ENCODE assay signal across 8 cellular contexts in the genomic region with DNA sequence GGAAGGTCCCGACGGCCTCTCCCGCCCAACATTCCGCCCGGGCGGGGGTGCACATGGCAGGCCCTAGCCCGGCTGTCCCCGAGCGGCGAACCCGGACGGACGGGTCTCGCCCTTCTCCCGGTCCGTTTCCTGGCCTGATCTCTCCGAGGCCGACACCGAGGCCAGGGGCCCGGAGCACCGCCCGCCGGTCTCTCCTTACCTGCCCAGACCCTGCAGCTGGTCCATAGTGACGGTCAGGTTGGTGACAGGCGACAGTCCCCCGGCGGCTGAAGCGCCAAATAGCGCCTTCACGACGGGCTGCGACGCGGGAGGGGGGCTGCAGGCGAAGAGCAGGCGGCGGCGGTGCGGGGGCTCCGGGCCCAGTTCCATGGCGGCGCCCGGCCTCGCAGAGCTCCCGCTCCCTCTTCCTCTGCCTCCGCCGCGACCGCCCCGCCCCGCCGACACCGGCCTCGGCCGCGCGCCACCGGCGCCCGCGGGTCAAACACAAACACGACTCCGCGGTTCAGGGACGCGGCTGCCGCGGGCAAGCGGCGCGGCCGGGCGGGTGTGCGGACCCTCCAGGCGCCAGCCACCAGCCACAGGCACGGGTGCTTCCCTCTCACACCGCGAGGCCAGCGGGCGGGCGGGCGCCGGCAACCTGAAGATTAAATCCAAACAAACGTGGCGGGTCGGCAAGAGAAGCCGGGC. TPM values are rescaled to one million over a fixed set of nuclear protein-coding genes. Genes with fewer than 3 reads are reported as not detected.
DNase-seq lines count a peak whose midpoint lies in the region; ATAC-seq and TF ChIP-seq lines count a peak whose summit lies in the region.

No MANE protein-coding gene starts in this region.

- intact Hi-C loops in IMR-90 (cut with micrococcal nuclease) = no loop called here
- intact Hi-C loops in activated T-helper 2 cell treated with anti-CD3 and anti-CD28 coated beads, Interferon-gamma antibody, Interleukin-2, Interleukin-4, amounts not matched to agents 10 μg/mL and 5 μg/mL and 100 μg/mL, durations not matched to agents 14 hours and 24 hours and 36 hours (cut with micrococcal nuclease) = loop anchor here (1.0 to 5.0 kb wide), 4 partner anchors 54 to 470 kb away; a partner anchor contains a TSS
- intact Hi-C loops in left ventricle myocardium superior (cut with micrococcal nuclease) = no loop called here

- H3K9me1 ChIP-seq in IMR-90 (ENCODE audit: insufficient read depth, low read length) = peaks cover 3% of the 10 kb centered on the region; the same call in 1 of the 2 replicates

- no peaks in the 10 kb centered on the region for H3K9me3 Mint-ChIP-seq in activated T-helper 2 cell treated with anti-CD3 and anti-CD28 coated beads, Interferon-gamma antibody, Interleukin-2, Interleukin-4, amounts not matched to agents 10 μg/mL and 5 μg/mL and 100 μg/mL, durations not matched to agents 14 hours and 24 hours and 36 hours

- no peak overlapping the region for H2BK5ac ChIP-seq in IMR-90 (ENCODE audit: low read depth, low read length, poor library complexity, severe bottlenecking)

- H3K9ac ChIP-seq in IMR-90 (ENCODE audit: low read depth, low read length) = peak overlapping the region; percentile 56

- H3K4ac ChIP-seq in IMR-90 (ENCODE audit: low read depth, low read length) = peak overlapping the region; percentile 56

- no peak overlapping the region for H4K91ac ChIP-seq in IMR-90 (ENCODE audit: insufficient read depth, low read depth, low read length)

- no peak for TF ChIP-seq RAD21 in IMR-90 (IDR thresholded peaks at IDR 0.05; ENCODE audit: low read length)

- peaks cover 24% of the 10 kb centered on the region for H3K4me1 Mint-ChIP-seq in activated T-helper 2 cell treated with anti-CD3 and anti-CD28 coated beads, Interferon-gamma antibody, Interleukin-2, Interleukin-4, amounts not matched to agents 10 μg/mL and 5 μg/mL and 100 μg/mL, durations not matched to agents 14 hours and 24 hours and 36 hours (ENCODE audit: low read depth)

- dilution Hi-C loops in IMR-90 (cut with HindIII; ENCODE audit: low sequenced_read_pairs, unreplicated experiment) = no loop called here

- CTCF ChIA-PET in IMR-90 (lab: Yijun Ruan, JAX) = interaction anchor here (1.8 kb wide), 1 partner anchor 248 kb away, joined by 6 read pairs; no protein-coding TSS in a partner anchor

- peaks cover 14 to 24% of the 10 kb centered on the region in 2 experiments for H3K79me1 ChIP-seq in IMR-90 (ENCODE audit: low read depth in 1 of 2, low read length in 2 of 2)

- H4K8ac ChIP-seq in IMR-90 (ENCODE audit: low read depth in 2 of 2, low read length in 2 of 2) = peak overlapping the region in 1 of 2 experiments; percentile 44; a peak in 1 of 4 replicates

- POLR2A ChIA-PET in IMR-90 (lab: Charles Lee; ENCODE audit: unreplicated experiment) = no interaction called here

- DNase-seq in GM10266 (ENCODE audit: extremely low spot score) = peak; percentile 46
- no peak for DNase-seq in IMR-90
- no peak for DNase-seq in activated T-helper 2 cell treated with anti-CD3 and anti-CD28 coated beads, Interferon-gamma antibody, Interleukin-2, Interleukin-4, amounts not matched to agents 10 μg/mL and 5 μg/mL and 100 μg/mL, durations not matched to agents 14 hours and 24 hours and 36 hours (ENCODE audit: low spot score)
- DNase-seq in left ventricle myocardium superior = peak; percentile 66
- peak; percentile 67 for DNase-seq in retina
- no peak for DNase-seq in NCI-H446 treated with DMSO at 0.1 percent for 48 hours (lab: John Stamatoyannopoulos, UW)
- DNase-seq in NCI-H2107 treated with DMSO at 0.1 percent for 48 hours (lab: John Stamatoyannopoulos, UW; ENCODE audit: unreplicated experiment) = no peak

- peaks cover 45% of the 10 kb centered on the region for H3K36me3 Mint-ChIP-seq in activated T-helper 2 cell treated with anti-CD3 and anti-CD28 coated beads, Interferon-gamma antibody, Interleukin-2, Interleukin-4, amounts not matched to agents 10 μg/mL and 5 μg/mL and 100 μg/mL, durations not matched to agents 14 hours and 24 hours and 36 hours (ENCODE audit: low read depth)

- H3K18ac ChIP-seq in IMR-90 (ENCODE audit: low read depth, low read length) = no peak overlapping the region

- no peaks in the 10 kb centered on the region for H3K9me3 ChIP-seq in IMR-90 (ENCODE audit: control insufficient read depth, insufficient read depth, low read length)

- no peaks in the 10 kb centered on the region for H3K27me3 Mint-ChIP-seq in activated T-helper 2 cell treated with anti-CD3 and anti-CD28 coated beads, Interferon-gamma antibody, Interleukin-2, Interleukin-4, amounts not matched to agents 10 μg/mL and 5 μg/mL and 100 μg/mL, durations not matched to agents 14 hours and 24 hours and 36 hours (ENCODE audit: low read depth)

- ATAC-seq in GM21576 (IDR thresholded peaks at IDR 0.05; ENCODE audit: unreplicated experiment) = peak; percentile 16
- ATAC-seq in IMR-90 (ENCODE audit: low read depth) = peak; percentile 50
- peak; percentile 49 for ATAC-seq in left ventricle myocardium superior

- no peak for TF ChIP-seq CTCF in GM10266 (IDR thresholded peaks at IDR 0.05; ENCODE audit: control insufficient read depth, insufficient read depth, low read depth, missing control alignments)
- no peak for TF ChIP-seq CTCF in IMR-90 (conservative IDR thresholded peaks at IDR 0.05; ENCODE audit: low read depth, low read length)

- H3K23ac ChIP-seq in IMR-90 (ENCODE audit: low read depth, low read length) = peak overlapping the region; percentile 68; the same call in 1 of the 2 replicates

- peak overlapping the region; percentile 86 for H3K27ac Mint-ChIP-seq in activated T-helper 2 cell treated with anti-CD3 and anti-CD28 coated beads, Interferon-gamma antibody, Interleukin-2, Interleukin-4, amounts not matched to agents 10 μg/mL and 5 μg/mL and 100 μg/mL, durations not matched to agents 14 hours and 24 hours and 36 hours

- H3K4me3 ChIP-seq in IMR-90 (ENCODE audit: insufficient read depth, low read depth, low read length) = peak overlapping the region; percentile 67

- H3K4me1 ChIP-seq in IMR-90 (ENCODE audit: control insufficient read depth, insufficient read depth, low read length) = peaks cover 2% of the 10 kb centered on the region; the same call in 1 of the 2 replicates

- H2AK5ac ChIP-seq in IMR-90 (ENCODE audit: low read depth, low read length) = no peak overlapping the region

- no peak overlapping the region for H2BK120ac ChIP-seq in IMR-90 (ENCODE audit: low read depth, low read length)

- H3K4me2 ChIP-seq in IMR-90 (ENCODE audit: low read depth, low read length) = peak overlapping the region; percentile 70

- WGBS in IMR-90 (ENCODE audit: extremely low coverage in 2 of 2, insufficient read length in 1 of 2), 2 experiments = 0% methylated on average over 69 of the region's 87 CpGs; no CpG with 5 or more reads in 1 of the 2 experiments

- peak overlapping the region; percentile 54; the same call in 1 of the 2 replicates for H3K27ac ChIP-seq in IMR-90 (ENCODE audit: insufficient read depth, low read length)

- peak overlapping the region; percentile 49 for H3K56ac ChIP-seq in IMR-90 (ENCODE audit: extremely low read depth, insufficient read depth, low read length)

- no peak for TF ChIP-seq POLR2A in IMR-90 (IDR thresholded peaks at IDR 0.05; ENCODE audit: low read depth, low read length)

- peak overlapping the region; percentile 92 for H3K4me3 Mint-ChIP-seq in activated T-helper 2 cell treated with anti-CD3 and anti-CD28 coated beads, Interferon-gamma antibody, Interleukin-2, Interleukin-4, amounts not matched to agents 10 μg/mL and 5 μg/mL and 100 μg/mL, durations not matched to agents 14 hours and 24 hours and 36 hours (ENCODE audit: low read depth)

- peak overlapping the region; percentile 76 for H3K14ac ChIP-seq in IMR-90 (replicated peaks; ENCODE audit: low read depth, low read length)

- no peak overlapping the region for H2BK20ac ChIP-seq in IMR-90 (ENCODE audit: low read depth, low read length)

- H4K5ac ChIP-seq in IMR-90 (ENCODE audit: low read depth, low read length) = no peak overlapping the region

- no TSS peak for BruUV-seq in IMR-90 (replicated peaks; lab: Mats Ljungman, UMichigan)

- peak overlapping the region; percentile 92 for H2AFZ ChIP-seq in IMR-90 (replicated peaks; ENCODE audit: low read length, poor library complexity)

- in situ Hi-C loops in IMR-90 (cut with MboI; ENCODE audit: low sequenced_read_pairs) = no loop called here

- no peaks in the 10 kb centered on the region for H3K27me3 ChIP-seq in IMR-90 (ENCODE audit: control insufficient read depth, insufficient read depth, low read length)

- H2AK9ac ChIP-seq in IMR-90 (replicated peaks; ENCODE audit: low read depth, low read length, poor library complexity) = peak overlapping the region; percentile 79

- no peak overlapping the region for H2BK15ac ChIP-seq in IMR-90 (ENCODE audit: low read depth, low read length)

- no peaks in the 10 kb centered on the region for H4K20me1 ChIP-seq in IMR-90 (ENCODE audit: insufficient read depth, low read length)

- peaks cover 4% of the 10 kb centered on the region for H3K36me3 ChIP-seq in IMR-90 (ENCODE audit: control insufficient read depth, insufficient read depth, low read length)

TF ChIP-seq in IMR-90, 13 proteins besides CTCF, POLR2A, EP300 and RAD21 (continues in another document):
- no peak for TF ChIP-seq FOS (IDR thresholded peaks at IDR 0.05; ENCODE audit: low read depth, low read length)

RNA-seq across cellular contexts. Expression of a gene that starts 0.5 kb away (rescaled TPM):
- 9.7 and 10.6 TPM in 2 replicates for total RNA-seq in IMR-90 (2012; rRNA removed)
- 4.2 and 4.7 TPM in 2 replicates for polyA plus RNA-seq in IMR-90 (2012; rRNA removed)
- polyA plus RNA-seq in IMR-90 (2012; cell fraction: cytosol; rRNA removed) = 1.9 and 3.2 TPM in 2 replicates
- 2.5 and 4.3 TPM in 2 replicates for polyA plus RNA-seq in IMR-90 (2012; cell fraction: nucleus; rRNA removed; ENCODE audit: low replicate concordance)
- 39.1 and 40.5 TPM in 2 replicates for total RNA-seq in activated T-helper 2 cell treated with anti-CD3 and anti-CD28 coated beads, Interferon-gamma antibody, Interleukin-2, Interleukin-4, amounts not matched to agents 10 μg/mL and 5 μg/mL and 100 μg/mL, durations not matched to agents 14 hours and 24 hours and 36 hours
- total RNA-seq in left ventricle myocardium superior = 0.77 TPM

RNA-seq across cellular contexts. Expression of a gene that starts 35.6 kb away (rescaled TPM):
- total RNA-seq in IMR-90 (2012; rRNA removed) (not detected in 2 replicates), left ventricle myocardium superior (not detected)
- not detected in 2 replicates for polyA plus RNA-seq in IMR-90 (2012; rRNA removed)
- not detected in 2 replicates for polyA plus RNA-seq in IMR-90 (2012; cell fraction: cytosol; rRNA removed)
- polyA plus RNA-seq in IMR-90 (2012; cell fraction: nucleus; rRNA removed; ENCODE audit: low replicate concordance) = not detected in 2 replicates
- not detected in 2 replicates for total RNA-seq in activated T-helper 2 cell treated with anti-CD3 and anti-CD28 coated beads, Interferon-gamma antibody, Interleukin-2, Interleukin-4, amounts not matched to agents 10 μg/mL and 5 μg/mL and 100 μg/mL, durations not matched to agents 14 hours and 24 hours and 36 hours

RNA-seq across cellular contexts. Expression of a gene that starts 53.2 kb away (rescaled TPM):
- total RNA-seq in IMR-90 (2012; rRNA removed) (3.9 and 4.7 TPM in 2 replicates), left ventricle myocardium superior (5.3 TPM)
- polyA plus RNA-seq in IMR-90 (2012; rRNA removed) = 3.3 and 4.4 TPM in 2 replicates
- polyA plus RNA-seq in IMR-90 (2012; cell fraction: cytosol; rRNA removed) = 0.65 and 1.8 TPM in 2 replicates
- polyA plus RNA-seq in IMR-90 (2012; cell fraction: nucleus; rRNA removed; ENCODE audit: low replicate concordance) = 4.2 and 21.1 TPM in 2 replicates
- 40.2 and 42.8 TPM in 2 replicates for total RNA-seq in activated T-helper 2 cell treated with anti-CD3 and anti-CD28 coated beads, Interferon-gamma antibody, Interleukin-2, Interleukin-4, amounts not matched to agents 10 μg/mL and 5 μg/mL and 100 μg/mL, durations not matched to agents 14 hours and 24 hours and 36 hours

Comparison
In these comparisons a context has a peak if more than half of its experiments do, and no peak if none do; other contexts are left out.
1. DNase-seq: peak in GM10266 (single experiment), left ventricle myocardium superior (single experiment) and retina (single experiment); none in IMR-90 (single experiment), activated T-helper 2 cell treated with anti-CD3 and anti-CD28 coated beads, Interferon-gamma antibody, Interleukin-2, Interleukin-4, amounts not matched to agents 10 μg/mL and 5 μg/mL and 100 μg/mL, durations not matched to agents 14 hours and 24 hours and 36 hours (single experiment), NCI-H446 treated with DMSO at 0.1 percent for 48 hours (single experiment) and NCI-H2107 treated with DMSO at 0.1 percent for 48 hours (single experiment).
2. Peak in every context shown above with its lines, with median percentiles within 50 percentile points of each other: ATAC-seq.